In genomic region chr12:90407841-90408240, GRCh38 we compare ENCODE assay signal across 1 cellular context.
TF ChIP-seq lines count a peak whose summit lies in the region.

No MANE protein-coding gene starts in this region.

TF ChIP-seq in WTC11, 78 proteins besides CTCF, POLR2A, EP300 and RAD21 (continued from another document):
- TF ChIP-seq, protein P1, sequence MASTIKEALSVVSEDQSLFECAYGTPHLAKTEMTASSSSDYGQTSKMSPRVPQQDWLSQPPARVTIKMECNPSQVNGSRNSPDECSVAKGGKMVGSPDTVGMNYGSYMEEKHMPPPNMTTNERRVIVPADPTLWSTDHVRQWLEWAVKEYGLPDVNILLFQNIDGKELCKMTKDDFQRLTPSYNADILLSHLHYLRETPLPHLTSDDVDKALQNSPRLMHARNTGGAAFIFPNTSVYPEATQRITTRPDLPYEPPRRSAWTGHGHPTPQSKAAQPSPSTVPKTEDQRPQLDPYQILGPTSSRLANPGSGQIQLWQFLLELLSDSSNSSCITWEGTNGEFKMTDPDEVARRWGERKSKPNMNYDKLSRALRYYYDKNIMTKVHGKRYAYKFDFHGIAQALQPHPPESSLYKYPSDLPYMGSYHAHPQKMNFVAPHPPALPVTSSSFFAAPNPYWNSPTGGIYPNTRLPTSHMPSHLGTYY (CRISPR knock-in tag; IDR thresholded peaks at IDR 0.05), result no peak
- no peak for TF ChIP-seq RELA (CRISPR knock-in tag; IDR thresholded peaks at IDR 0.05; ENCODE audit: borderline replicate concordance)
- no peak for TF ChIP-seq ELF4 (CRISPR knock-in tag; IDR thresholded peaks at IDR 0.05; ENCODE audit: low read depth)
- no peak for TF ChIP-seq ZNF121 (CRISPR knock-in tag; IDR thresholded peaks at IDR 0.05)
- TF ChIP-seq SMAD4 (CRISPR knock-in tag; IDR thresholded peaks at IDR 0.05), result no peak
- no peak for TF ChIP-seq ATF2 (CRISPR knock-in tag; IDR thresholded peaks at IDR 0.05; ENCODE audit: borderline replicate concordance, low read depth)
- no peak for TF ChIP-seq NFYB (CRISPR knock-in tag; conservative IDR thresholded peaks at IDR 0.05; ENCODE audit: low read depth)
- no peak for TF ChIP-seq CREM (CRISPR knock-in tag; IDR thresholded peaks at IDR 0.05)
- no peak for TF ChIP-seq NR3C1 (CRISPR knock-in tag; conservative IDR thresholded peaks at IDR 0.05; ENCODE audit: low read depth)
- TF ChIP-seq FOXK1 (CRISPR knock-in tag; IDR thresholded peaks at IDR 0.05), result no peak
- no peak for TF ChIP-seq GTF2I (CRISPR knock-in tag; conservative IDR thresholded peaks at IDR 0.05)
